ENCODE assay signal across 8 cellular contexts in genomic region chr10:97335188-97335619, GRCh38. TPM values are rescaled to one million over a fixed set of nuclear protein-coding genes. Genes with fewer than 3 reads are reported as not detected.
DNase-seq lines count a peak whose midpoint lies in the region; ATAC-seq and TF ChIP-seq lines count a peak whose summit lies in the region.

No MANE protein-coding gene starts in this region.

- peaks cover 0 to 4% (median 2%) of the 10 kb centered on the region in 4 donors for H3K36me3 ChIP-seq in stomach

- TF ChIP-seq EP300 in stomach (IDR thresholded peaks at IDR 0.05), result no peak

- peak overlapping the region; percentile 92 for H3K4me3 ChIP-seq in iPS-18c (ENCODE audit: insufficient read depth, low read depth, low read length)
- H3K4me3 ChIP-seq in stomach, result peak overlapping the region; percentile 79 to 89 (median 84)

- TF ChIP-seq POLR2A in stomach (IDR thresholded peaks at IDR 0.05), result no peak

- H3K9me3 Mint-ChIP-seq in activated CD4-positive, alpha-beta memory T cell treated with anti-CD3 and anti-CD28 coated beads, Interleukin-2, amount 10 ng/mL, durations not matched to agents 7 days and 5 days, result no peaks in the 10 kb centered on the region

- ATAC-seq in HG03439 (IDR thresholded peaks at IDR 0.05; ENCODE audit: unreplicated experiment) (no peak), GM21825 (IDR thresholded peaks at IDR 0.05; ENCODE audit: unreplicated experiment) (no peak)

- H3K9me3 ChIP-seq in iPS-18c (ENCODE audit: control insufficient read depth, insufficient read depth, low read length) (peaks cover 6% of the 10 kb centered on the region), stomach (no peaks in the 10 kb centered on the region)

- H3K4me3 Mint-ChIP-seq in activated CD4-positive, alpha-beta memory T cell treated with anti-CD3 and anti-CD28 coated beads, Interleukin-2, amount 10 ng/mL, durations not matched to agents 7 days and 5 days, result peak overlapping the region; percentile 27

- peaks cover 38 to 63% (median 62%) of the 10 kb centered on the region in 4 donors for H3K4me1 ChIP-seq in stomach

- intact Hi-C loops in stomach (cut with DNase I; ENCODE audit: low total_unique reads), result no loop called here

- peak; percentile 25 for DNase-seq in NCI-H146 (lab: John Stamatoyannopoulos, UW)
- no peak for DNase-seq in NCI-H146 treated with DMSO at 0.1 percent for 48 hours (lab: John Stamatoyannopoulos, UW; ENCODE audit: unreplicated experiment)
- no peak for DNase-seq in activated CD4-positive, alpha-beta memory T cell treated with anti-CD3 and anti-CD28 coated beads, Interleukin-2, amount 10 ng/mL, durations not matched to agents 7 days and 5 days
- DNase-seq in stomach, result no peak
- DNase-seq in GM10248 (ENCODE audit: extremely low spot score), result no peak

- 8 to 13% (median 10%) methylated on average over 18 to 25 of the region's 25 CpGs for WGBS in stomach, 5 donors

- H3K27ac ChIP-seq in stomach, result peak overlapping the region; percentile 93 to 99 (median 97)

- POLR2A ChIA-PET in activated CD4-positive, alpha-beta memory T cell treated with anti-CD3 and anti-CD28 coated beads, Interleukin-2, amount 10 ng/mL, durations not matched to agents 7 days and 5 days (lab: Charles Lee), result interaction anchor here (5.8 kb wide), 1 partner anchor 16 kb away, joined by 51 read pairs; the partner anchor contains the start of gene FRAT1
- POLR2A ChIA-PET in GM10248 (lab: Yijun Ruan, JAX), result no interaction called here

- no peak overlapping the region for H3K27ac Mint-ChIP-seq in activated CD4-positive, alpha-beta memory T cell treated with anti-CD3 and anti-CD28 coated beads, Interleukin-2, amount 10 ng/mL, durations not matched to agents 7 days and 5 days

- H3K36me3 Mint-ChIP-seq in activated CD4-positive, alpha-beta memory T cell treated with anti-CD3 and anti-CD28 coated beads, Interleukin-2, amount 10 ng/mL, durations not matched to agents 7 days and 5 days (ENCODE audit: low read depth), result peaks cover 16% of the 10 kb centered on the region

- no peak for TF ChIP-seq CTCF in stomach (IDR thresholded peaks at IDR 0.05)
- TF ChIP-seq CTCF in GM10248 (IDR thresholded peaks at IDR 0.05; ENCODE audit: control extremely low read depth, extremely low read depth, low read depth, missing control alignments), result no peak

- peaks cover 31% of the 10 kb centered on the region for H3K4me1 Mint-ChIP-seq in activated CD4-positive, alpha-beta memory T cell treated with anti-CD3 and anti-CD28 coated beads, Interleukin-2, amount 10 ng/mL, durations not matched to agents 7 days and 5 days

- no peaks in the 10 kb centered on the region for H3K27me3 ChIP-seq in stomach

- CTCF ChIA-PET in activated CD4-positive, alpha-beta memory T cell treated with anti-CD3 and anti-CD28 coated beads, Interleukin-2, amount 10 ng/mL, durations not matched to agents 7 days and 5 days (lab: Charles Lee), result interaction anchor here (1.4 kb wide), 1 partner anchor 16 kb away, joined by 5 read pairs; the partner anchor contains the start of gene FRAT1
- CTCF ChIA-PET in GM10248 (lab: Yijun Ruan, JAX), result no interaction called here

- peaks cover 23% of the 10 kb centered on the region for H3K27me3 Mint-ChIP-seq in activated CD4-positive, alpha-beta memory T cell treated with anti-CD3 and anti-CD28 coated beads, Interleukin-2, amount 10 ng/mL, durations not matched to agents 7 days and 5 days

RNA-seq across cellular contexts. Expression of gene FRAT2, which starts 0.7 kb away (rescaled TPM):
- 10 to 100 TPM; 11.1 to 11.5 TPM for total RNA-seq in activated CD4-positive, alpha-beta memory T cell treated with anti-CD3 and anti-CD28 coated beads, Interleukin-2, amount 10 ng/mL, durations not matched to agents 7 days and 5 days
- total RNA-seq in stomach, result 100 to 1,000 TPM in 1 of 5 donors, 10 to 100 TPM in 3, 1 to 10 TPM in 1; 6.4 to 213 (median 21.3) TPM
- 10 to 100 TPM in 2 of 3 donors, 1 to 10 TPM in 1; 8.8 to 18.3 (median 10.4) TPM for polyA plus RNA-seq in stomach

RNA-seq across cellular contexts. Expression of gene FRAT1, which starts 16.1 kb away (rescaled TPM):
- total RNA-seq in activated CD4-positive, alpha-beta memory T cell treated with anti-CD3 and anti-CD28 coated beads, Interleukin-2, amount 10 ng/mL, durations not matched to agents 7 days and 5 days, result 1 to 10 TPM; 6.9 to 7.6 TPM
- 10 to 100 TPM in 2 of 5 donors, 1 to 10 TPM in 2, not detected in 1; 1.8 to 26.4 (median 11.0) TPM for total RNA-seq in stomach
- 1 to 10 TPM; 1.9 to 3.7 (median 2.1) TPM for polyA plus RNA-seq in stomach

RNA-seq across cellular contexts. Expression of gene ARHGAP19, which starts 42.8 kb away (rescaled TPM):
- total RNA-seq in activated CD4-positive, alpha-beta memory T cell treated with anti-CD3 and anti-CD28 coated beads, Interleukin-2, amount 10 ng/mL, durations not matched to agents 7 days and 5 days, result 10 to 100 TPM; 47.0 to 54.4 TPM
- total RNA-seq in stomach, result 10 to 100 TPM in 1 of 5 donors, 1 to 10 TPM in 4; 1.2 to 16.2 (median 9.0) TPM
- polyA plus RNA-seq in stomach, result 1 to 10 TPM; 2.4 to 4.6 (median 2.5) TPM
